8 cellular contexts compared by ENCODE assay signal in genomic region chr10:22319559-22320558, GRCh38.
DNase-seq lines count a peak whose midpoint lies in the region; ATAC-seq and TF ChIP-seq lines count a peak whose summit lies in the region.

No MANE protein-coding gene starts in this region.

- peaks cover 59% of the 10 kb centered on the region for H3K4me1 Mint-ChIP-seq in nephron

- no peak for ATAC-seq in HG03159 (IDR thresholded peaks at IDR 0.05; ENCODE audit: unreplicated experiment)

- peak overlapping the region; percentile 87 to 94 (median 93) for H3K4me3 Mint-ChIP-seq in nephron

- TF ChIP-seq CTCF in NB4 (IDR thresholded peaks at IDR 0.05; ENCODE audit: low read depth, low read length), result no peak
- no peak for TF ChIP-seq CTCF in coronary artery (IDR thresholded peaks at IDR 0.05)
- no peak for TF ChIP-seq CTCF in nephron (IDR thresholded peaks at IDR 0.05; ENCODE audit: unreplicated experiment in 3 of 3)

- DNase-seq in ELR (ENCODE audit: low read depth) (peak; percentile 26), NB4 (ENCODE audit: low read depth) (peak; percentile 44), coronary artery (ENCODE audit: low spot score) (no peak), NCI-H510A treated with DMSO at 0.1 percent for 48 hours (lab: John Stamatoyannopoulos, UW) (no peak)
- no peak for DNase-seq in activated effector memory CD4-positive, alpha-beta T cell treated with Interleukin-2 at 50 U/mL for 16 hours
- DNase-seq in activated CD8-positive, alpha-beta memory T cell treated with anti-CD3 and anti-CD28 coated beads, Interleukin-2, amount 50 U/mL, for 4 hours, result no peak

- H3K27me3 Mint-ChIP-seq in nephron (ENCODE audit: low read depth), result peaks cover 68% of the 10 kb centered on the region

- peak overlapping the region; percentile 54 for H3K4me3 ChIP-seq in NB4 (ENCODE audit: low read depth, low read length)
- H3K4me3 ChIP-seq in coronary artery, result peak overlapping the region; percentile 90

- TF ChIP-seq POLR2A in NB4 (IDR thresholded peaks at IDR 0.05; ENCODE audit: extremely low read depth, insufficient read length), result no peak

- peak overlapping the region; percentile 54 to 97 for H3K27ac ChIP-seq in coronary artery

- H3K36me3 Mint-ChIP-seq in nephron (ENCODE audit: low read depth), result no peaks in the 10 kb centered on the region

- no peaks in the 10 kb centered on the region for H3K9me3 Mint-ChIP-seq in nephron

- peak overlapping the region; percentile 78 to 98 (median 95) for H3K27ac Mint-ChIP-seq in nephron

Comparison
In these comparisons a context has a peak if more than half of its experiments do, and no peak if none do; other contexts are left out.
1. DNase-seq: peak in ELR (single experiment) and NB4 (single experiment); none in coronary artery (single experiment), activated effector memory CD4-positive, alpha-beta T cell treated with Interleukin-2 at 50 U/mL for 16 hours (single experiment), NCI-H510A treated with DMSO at 0.1 percent for 48 hours (single experiment) and activated CD8-positive, alpha-beta memory T cell treated with anti-CD3 and anti-CD28 coated beads, Interleukin-2, amount 50 U/mL, for 4 hours (single experiment).